ENCODE assay signal across 15 cellular contexts in the genomic region with DNA sequence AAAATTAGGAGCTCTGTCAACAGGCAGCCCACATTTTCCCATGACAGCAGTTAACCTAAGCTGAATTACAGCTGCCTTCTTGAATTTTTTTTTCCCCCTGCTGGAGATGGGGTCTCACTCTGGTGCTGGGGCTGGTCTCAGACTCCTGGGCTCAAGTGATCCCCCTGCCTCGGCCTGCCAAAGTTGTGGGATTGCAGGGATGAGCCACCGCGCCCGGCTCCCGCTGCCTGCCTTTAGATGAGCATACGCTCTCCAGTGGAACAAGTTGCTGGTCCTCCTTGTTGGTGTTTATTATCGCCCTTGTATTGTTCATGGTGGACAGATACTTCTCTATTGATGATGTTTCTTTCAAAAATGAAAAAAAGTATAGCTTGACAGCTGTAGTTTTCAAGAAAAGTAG.
"Had no signal": no experiment of that assay in that cellular context is flagged by ENCODE, and none has a peak within 500 bp of the region (broad histone marks: within the 10 kb centered on the region; RNA-seq: fewer than 3 reads in every experiment).

No MANE protein-coding gene starts in this region.

- H3K27me3 Mint-ChIP-seq: activated B cell treated with CpG ODN at 0.5 μM for 24 hours; activated CD4-positive, alpha-beta T cell treated with anti-CD3 and anti-CD28 coated beads, Interleukin-2, amount 10 ng/mL, durations not matched to agents 7 days and 5 days; memory B cell; stimulated activated memory B cell treated with anti-CD40 and anti-IgM and Interleukin-4, amounts not matched to agents 10 μg/mL and 1 μg/mL and 100 μg/mL, for 72 hours had no signal

- ATAC-seq: stimulated activated memory B cell treated with anti-CD40 and anti-IgM and Interleukin-4, amounts not matched to agents 10 μg/mL and 1 μg/mL and 100 μg/mL, for 72 hours had no signal

- H3K9ac ChIP-seq: parathyroid adenoma had no signal

- H3K9me3 ChIP-seq: esophagus squamous epithelium, left ventricle myocardium inferior, tibial artery, uterus had no signal

- H3K9me3 Mint-ChIP-seq: activated B cell treated with CpG ODN at 0.5 μM for 24 hours; activated CD4-positive, alpha-beta T cell treated with anti-CD3 and anti-CD28 coated beads, Interleukin-2, amount 10 ng/mL, durations not matched to agents 7 days and 5 days; activated T-helper 1 cell treated with anti-CD3 and anti-CD28 coated beads, Interleukin-12 subunit alpha, Interleukin-12 subunit beta, Interleukin-2, Interleukin-4 antibody, amounts not matched to agents 30 ng/mL and 10 ng/mL and 1 ng/mL, durations not matched to agents 14 hours and 24 hours and 36 hours; memory B cell; stimulated activated memory B cell treated with anti-CD40 and anti-IgM and Interleukin-4, amounts not matched to agents 10 μg/mL and 1 μg/mL and 100 μg/mL, for 72 hours had no signal

- H3K27me3 ChIP-seq: esophagus squamous epithelium, tibial artery, uterus had no signal

- H3K4me3 Mint-ChIP-seq: activated B cell treated with CpG ODN at 0.5 μM for 24 hours; activated CD4-positive, alpha-beta T cell treated with anti-CD3 and anti-CD28 coated beads, Interleukin-2, amount 10 ng/mL, durations not matched to agents 7 days and 5 days; activated T-helper 1 cell treated with anti-CD3 and anti-CD28 coated beads, Interleukin-12 subunit alpha, Interleukin-12 subunit beta, Interleukin-2, Interleukin-4 antibody, amounts not matched to agents 30 ng/mL and 10 ng/mL and 1 ng/mL, durations not matched to agents 14 hours and 24 hours and 36 hours; memory B cell; stimulated activated memory B cell treated with anti-CD40 and anti-IgM and Interleukin-4, amounts not matched to agents 10 μg/mL and 1 μg/mL and 100 μg/mL, for 72 hours had no signal

- H3K27ac ChIP-seq: esophagus squamous epithelium, left ventricle myocardium inferior, parathyroid adenoma, tibial artery, uterus had no signal

- H3K36me3 ChIP-seq: left ventricle myocardium inferior, tibial artery, uterus had no signal

- H3K4me3 ChIP-seq: esophagus squamous epithelium, left ventricle myocardium inferior, tibial artery, uterus had no signal

- DNase-seq: activated B cell treated with CpG ODN at 0.5 μM for 24 hours; activated CD4-positive, alpha-beta T cell treated with anti-CD3 and anti-CD28 coated beads, Interleukin-2, amount 10 ng/mL, durations not matched to agents 7 days and 5 days; activated CD8-positive, alpha-beta memory T cell treated with anti-CD3 and anti-CD28 coated beads, Interleukin-2, amount 50 U/mL, for 48 hours; activated naive CD4-positive, alpha-beta T cell treated with Interleukin-2 at 50 U/mL for 16 hours; esophagus squamous epithelium; hippocampal formation; left ventricle myocardium inferior; stimulated activated CD4-positive, alpha-beta T cell treated with anti-CD3 and anti-CD28 coated beads, Interleukin-12 subunit alpha, Interleukin-12 subunit beta, amount 100 ng/mL, for 4 hours; stimulated activated CD4-positive, alpha-beta T cell treated with anti-CD3 and anti-CD28 coated beads, Interleukin-2, amount 100 ng/mL, for 24 hours; tibial artery; uterus had no signal

- H2AFZ ChIP-seq: parathyroid adenoma had no signal

- H3K27ac Mint-ChIP-seq: activated B cell treated with CpG ODN at 0.5 μM for 24 hours; activated CD4-positive, alpha-beta T cell treated with anti-CD3 and anti-CD28 coated beads, Interleukin-2, amount 10 ng/mL, durations not matched to agents 7 days and 5 days; activated T-helper 1 cell treated with anti-CD3 and anti-CD28 coated beads, Interleukin-12 subunit alpha, Interleukin-12 subunit beta, Interleukin-2, Interleukin-4 antibody, amounts not matched to agents 30 ng/mL and 10 ng/mL and 1 ng/mL, durations not matched to agents 14 hours and 24 hours and 36 hours; memory B cell; stimulated activated memory B cell treated with anti-CD40 and anti-IgM and Interleukin-4, amounts not matched to agents 10 μg/mL and 1 μg/mL and 100 μg/mL, for 72 hours had no signal
